8 cellular contexts compared by ENCODE assay signal in genomic region chr11:117226388-117227385, GRCh38. TPM values are rescaled to one million over a fixed set of nuclear protein-coding genes. Genes with fewer than 3 reads are reported as not detected.
DNase-seq lines count a peak whose midpoint lies in the region; ATAC-seq, FAIRE-seq and TF ChIP-seq lines count a peak whose summit lies in the region.

No MANE protein-coding gene starts in this region.

- peak; percentile 44 for DNase-seq in activated T-cell treated with anti-CD3 and anti-CD28 coated beads, Interleukin-2, amount 50 U/mL, for 1 hour
- no peak for DNase-seq in activated T-cell treated with anti-CD3 and anti-CD28 coated beads for 4 hours
- DNase-seq in NCI-H460 (ENCODE audit: extremely low read depth, low read depth) = peak; percentile 72
- peak; percentile 17 for DNase-seq in activated CD4-positive, alpha-beta T cell treated with anti-CD3 and anti-CD28 coated beads for 1 hour
- peak; percentile 80 for DNase-seq in epithelial cell of esophagus (ENCODE audit: low read depth)
- peak; percentile 68 for DNase-seq in middle frontal gyrus (ENCODE audit: extremely low spot score, low spot score)
- DNase-seq in urothelium cell line (ENCODE audit: low spot score) = peak; percentile 56

- H3K4me3 ChIP-seq in epithelial cell of esophagus (ENCODE audit: low read length) = no peak overlapping the region

- no peak for FAIRE-seq in urothelium cell line (lab: Jason Lieb, UNC)

- ATAC-seq in HG03521 (IDR thresholded peaks at IDR 0.05; ENCODE audit: unreplicated experiment) = peak; percentile 43

- TF ChIP-seq CTCF in epithelial cell of esophagus (IDR thresholded peaks at IDR 0.05; ENCODE audit: insufficient read depth, low read depth, low read length, missing control alignments) = peak; percentile 82

RNA-seq across cellular contexts. Expression of gene PCSK7, which starts 5.2 kb away (rescaled TPM):
- total RNA-seq in NCI-H460 (2014; rRNA removed; shearing (Covaris generic)) = 8.4 and 9.6 TPM in 2 replicates
- polyA plus RNA-seq in NCI-H460 (2014; cell fraction: nucleus; rRNA removed) = 50.2 and 56.5 TPM in 2 replicates

RNA-seq across cellular contexts. Expression of gene RNF214, which starts 5.8 kb away (rescaled TPM):
- 10.9 and 12.3 TPM in 2 replicates for total RNA-seq in NCI-H460 (2014; rRNA removed; shearing (Covaris generic))
- polyA plus RNA-seq in NCI-H460 (2014; cell fraction: nucleus; rRNA removed) = 4.0 and 4.8 TPM in 2 replicates

RNA-seq across cellular contexts. Expression of gene TAGLN, which starts 27.5 kb away (rescaled TPM):
- 1.8 and 2.3 TPM in 2 replicates for total RNA-seq in NCI-H460 (2014; rRNA removed; shearing (Covaris generic))
- polyA plus RNA-seq in NCI-H460 (2014; cell fraction: nucleus; rRNA removed) = 5.4 and 5.5 TPM in 2 replicates

RNA-seq across cellular contexts. Expression of gene SIDT2, which starts 48.1 kb away (rescaled TPM):
- 10.2 and 10.7 TPM in 2 replicates for total RNA-seq in NCI-H460 (2014; rRNA removed; shearing (Covaris generic))
- polyA plus RNA-seq in NCI-H460 (2014; cell fraction: nucleus; rRNA removed) = 11.1 and 15.7 TPM in 2 replicates
